ENCODE assay signal across 1 cellular context in the genomic region with DNA sequence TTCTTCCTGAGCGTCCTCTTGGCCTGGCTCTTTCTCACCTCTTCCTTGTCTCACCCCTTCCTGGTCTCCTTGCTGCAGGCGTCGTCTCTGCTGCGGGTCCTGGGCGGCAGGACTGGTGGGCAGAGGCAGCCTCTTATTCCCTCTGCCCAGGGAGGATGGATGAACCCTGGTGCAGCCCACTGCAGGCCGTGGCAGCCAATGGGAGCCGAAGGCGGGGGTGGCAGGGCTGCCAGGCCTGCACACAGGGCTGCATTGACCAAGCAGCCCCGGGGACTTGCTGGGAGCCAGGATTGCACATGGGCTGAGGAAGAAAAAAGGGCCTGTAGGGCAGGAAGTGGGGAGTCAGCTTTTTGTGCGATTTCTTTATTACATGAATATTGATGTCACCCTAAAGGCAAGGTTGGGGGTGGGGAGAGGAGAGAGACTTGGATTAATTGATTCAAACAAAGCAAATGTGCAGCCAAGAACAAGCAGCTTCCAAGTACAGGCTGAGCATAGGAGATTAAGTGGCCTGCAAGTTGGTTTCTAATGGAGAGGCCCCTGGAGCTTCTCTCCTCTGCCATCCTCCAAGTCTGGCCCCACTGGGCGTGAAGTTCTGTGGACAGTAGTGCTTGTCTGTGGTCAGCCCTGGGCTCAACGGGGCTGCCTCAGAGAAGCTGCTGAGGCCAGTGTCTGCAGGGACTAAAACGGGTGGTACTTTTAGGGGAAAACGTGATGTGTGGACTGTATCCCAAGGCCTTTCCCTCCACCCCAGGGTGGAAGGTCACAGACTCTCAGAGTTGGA.
TF ChIP-seq lines count a peak whose summit lies in the region.

A gene (minus strand): TSS at position 108 of the 784 bp plus-strand sequence. CDS start 2,667 bp downstream, outside the sequence.

TF ChIP-seq in K562, 482 proteins besides CTCF, POLR2A, EP300 and RAD21 (continued from another document):
- TF ChIP-seq, protein P1, sequence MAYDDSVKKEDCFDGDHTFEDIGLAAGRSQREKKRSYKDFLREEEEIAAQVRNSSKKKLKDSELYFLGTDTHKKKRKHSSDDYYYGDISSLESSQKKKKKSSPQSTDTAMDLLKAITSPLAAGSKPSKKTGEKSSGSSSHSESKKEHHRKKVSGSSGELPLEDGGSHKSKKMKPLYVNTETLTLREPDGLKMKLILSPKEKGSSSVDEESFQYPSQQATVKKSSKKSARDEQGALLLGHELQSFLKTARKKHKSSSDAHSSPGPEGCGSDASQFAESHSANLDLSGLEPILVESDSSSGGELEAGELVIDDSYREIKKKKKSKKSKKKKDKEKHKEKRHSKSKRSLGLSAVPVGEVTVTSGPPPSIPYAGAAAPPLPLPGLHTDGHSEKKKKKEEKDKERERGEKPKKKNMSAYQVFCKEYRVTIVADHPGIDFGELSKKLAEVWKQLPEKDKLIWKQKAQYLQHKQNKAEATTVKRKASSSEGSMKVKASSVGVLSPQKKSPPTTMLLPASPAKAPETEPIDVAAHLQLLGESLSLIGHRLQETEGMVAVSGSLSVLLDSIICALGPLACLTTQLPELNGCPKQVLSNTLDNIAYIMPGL (CRISPR knock-in tag; IDR thresholded peaks at IDR 0.05) = no peak
